ENCODE assay signal across 24 cellular contexts in genomic region chr12:73460212-73460611, GRCh38.
"Had no signal": no experiment of that assay in that cellular context is flagged by ENCODE, and none has a peak within 500 bp of the region (broad histone marks: within the 10 kb centered on the region; RNA-seq: fewer than 3 reads in every experiment).

No MANE protein-coding gene starts in this region.

- H3K27me3 ChIP-seq: colonic mucosa, esophagus squamous epithelium, gastrocnemius medialis, heart right ventricle, left lung had no signal

- H3K4me3 ChIP-seq: colonic mucosa, esophagus squamous epithelium, gastrocnemius medialis, heart right ventricle, left lung, lower lobe of right lung had no signal

- H3K9me3 Mint-ChIP-seq: endodermal cell had no signal

- H3K27ac Mint-ChIP-seq: dendritic cell treated with granulocyte-macrophage colony-stimulating factor and Interleukin-4, amounts not matched to agents 40 ng/mL and 50 ng/mL, for 4 days; effector memory CD8-positive, alpha-beta T cell; endodermal cell; memory B cell had no signal

- DNase-seq: colonic mucosa; cortex of kidney; effector CD8-positive, alpha-beta T cell; effector memory CD8-positive, alpha-beta T cell; endodermal cell; erythroblast; esophagus squamous epithelium; foreskin fibroblast; foreskin melanocyte; gastrocnemius medialis; glutamatergic neuron; head of caudate nucleus; heart right ventricle; hippocampal formation; left cardiac atrium; left lung; left ventricle myocardium superior; lower lobe of right lung; mesendoderm; midbrain had no signal

- H3K4me1 Mint-ChIP-seq: memory B cell had no signal

- H3K36me3 Mint-ChIP-seq: memory B cell had no signal

- ATAC-seq: effector memory CD8-positive, alpha-beta T cell; esophagus mucosa; gastrocnemius medialis; heart right ventricle; left cardiac atrium; left lung; left ventricle myocardium superior; lower lobe of right lung had no signal

- H3K36me3 ChIP-seq: colonic mucosa, esophagus squamous epithelium, gastrocnemius medialis, heart right ventricle, left lung, lower lobe of right lung had no signal

- H3K4me1 ChIP-seq: colonic mucosa, esophagus squamous epithelium, gastrocnemius medialis, heart right ventricle, left lung, lower lobe of right lung had no signal

- H3K27ac ChIP-seq: colonic mucosa, epithelial cell of prostate, esophagus squamous epithelium, gastrocnemius medialis, heart right ventricle, left lung, lower lobe of right lung had no signal

- H3K27me3 Mint-ChIP-seq: dendritic cell treated with granulocyte-macrophage colony-stimulating factor and Interleukin-4, amounts not matched to agents 40 ng/mL and 50 ng/mL, for 4 days; effector memory CD8-positive, alpha-beta T cell; memory B cell had no signal

- H3K4me3 Mint-ChIP-seq: dendritic cell treated with granulocyte-macrophage colony-stimulating factor and Interleukin-4, amounts not matched to agents 40 ng/mL and 50 ng/mL, for 4 days; effector memory CD8-positive, alpha-beta T cell; endodermal cell; memory B cell had no signal

- H3K9me3 ChIP-seq: colonic mucosa, esophagus squamous epithelium, gastrocnemius medialis, heart right ventricle, left lung, lower lobe of right lung had no signal
